1 cellular context compared by ENCODE assay signal in genomic region chr4:140126261-140126660, GRCh38.
TF ChIP-seq lines count a peak whose summit lies in the region.

No MANE protein-coding gene starts in this region.

TF ChIP-seq in endothelial cell of umbilical vein, 7 proteins besides CTCF, POLR2A, EP300 and RAD21:
- TF ChIP-seq EZH2 (IDR thresholded peaks at IDR 0.05; ENCODE audit: borderline replicate concordance, low read depth, low read length, severe bottlenecking): no peak
- no peak for TF ChIP-seq GATA2 (IDR thresholded peaks at IDR 0.05; ENCODE audit: insufficient read depth, insufficient read length, low read depth, low read length)
- TF ChIP-seq FOS (IDR thresholded peaks at IDR 0.05; ENCODE audit: borderline replicate concordance, insufficient read depth, low read length): no peak
- TF ChIP-seq POLR2AphosphoS5 (IDR thresholded peaks at IDR 0.05; ENCODE audit: insufficient read depth, low read depth, low read length): no peak
- TF ChIP-seq JUN (IDR thresholded peaks at IDR 0.05; ENCODE audit: borderline replicate concordance, insufficient read depth, insufficient read length, low read depth): no peak
- no peak for TF ChIP-seq MYC (IDR thresholded peaks at IDR 0.05; ENCODE audit: low read depth, low read length)
- no peak for TF ChIP-seq MAX (IDR thresholded peaks at IDR 0.05; ENCODE audit: insufficient read depth, insufficient read length)
